21 cellular contexts compared by ENCODE assay signal in genomic region chr20:37334450-37334849, GRCh38.
"Had no signal": no experiment of that assay in that cellular context is flagged by ENCODE, and none has a peak within 500 bp of the region (broad histone marks: within the 10 kb centered on the region; RNA-seq: fewer than 3 reads in every experiment).

No MANE protein-coding gene starts in this region.

- H3K9me3 Mint-ChIP-seq: natural killer cell; stimulated activated naive CD8-positive, alpha-beta T cell treated with anti-CD3 and anti-CD28 coated beads, Interleukin-15, amount 100 ng/mL, for 72 hours; type B pancreatic cell had no signal

- ATAC-seq: natural killer cell; stimulated activated naive CD8-positive, alpha-beta T cell treated with anti-CD3 and anti-CD28 coated beads, Interleukin-15, amount 100 ng/mL, for 72 hours had no signal

- H3K9me3 ChIP-seq: lower lobe of right lung, ovary, psoas muscle, thyroid gland had no signal

- H3K4me3 Mint-ChIP-seq: natural killer cell; stimulated activated naive CD8-positive, alpha-beta T cell treated with anti-CD3 and anti-CD28 coated beads, Interleukin-15, amount 100 ng/mL, for 72 hours; type B pancreatic cell had no signal

- H3K27me3 Mint-ChIP-seq: stimulated activated naive CD8-positive, alpha-beta T cell treated with anti-CD3 and anti-CD28 coated beads, Interleukin-15, amount 100 ng/mL, for 72 hours; type B pancreatic cell had no signal

- H3K4me3 ChIP-seq: dorsolateral prefrontal cortex, lower lobe of right lung, ovary, psoas muscle, smooth muscle cell, thyroid gland had no signal

- H3K27me3 ChIP-seq: dorsolateral prefrontal cortex, ovary, thyroid gland had no signal

- H3K27ac Mint-ChIP-seq: natural killer cell, type B pancreatic cell had no signal

- H3K27ac ChIP-seq: dorsolateral prefrontal cortex, lower lobe of right lung, ovary, psoas muscle, thyroid gland had no signal

- H3K36me3 ChIP-seq: lower lobe of right lung, ovary, thyroid gland had no signal

- H3K4me2 ChIP-seq: smooth muscle cell had no signal

- DNase-seq: cortex of kidney; dorsolateral prefrontal cortex; effector CD4-positive, alpha-beta T cell; hypothalamus; left ventricle myocardium superior; lower lobe of right lung; natural killer cell; occipital lobe; psoas muscle; stimulated activated CD4-positive, alpha-beta T cell treated with anti-CD3 and anti-CD28 coated beads, Interleukin-12 subunit alpha, Interleukin-12 subunit beta, amount 100 ng/mL, for 4 hours; stimulated activated CD4-positive, alpha-beta T cell treated with anti-CD3 and anti-CD28 coated beads, Interleukin-2, amount 100 ng/mL, for 24 hours; stimulated activated CD4-positive, alpha-beta T cell treated with anti-CD3 and anti-CD28 coated beads, Interleukin-4, amount 100 ng/mL, for 4 hours; stimulated activated naive CD4-positive, alpha-beta T cell; stimulated activated naive CD8-positive, alpha-beta T cell treated with anti-CD3 and anti-CD28 coated beads, Interleukin-15, amount 100 ng/mL, for 72 hours; thyroid gland had no signal

- FAIRE-seq: frontal cortex, keratinocyte, urothelium cell line had no signal

- H3K36me3 Mint-ChIP-seq: natural killer cell, type B pancreatic cell had no signal

- H3K4me1 ChIP-seq: psoas muscle, thyroid gland had no signal
